Comparison of ENCODE assay signal across 8 cellular contexts in the genomic region with DNA sequence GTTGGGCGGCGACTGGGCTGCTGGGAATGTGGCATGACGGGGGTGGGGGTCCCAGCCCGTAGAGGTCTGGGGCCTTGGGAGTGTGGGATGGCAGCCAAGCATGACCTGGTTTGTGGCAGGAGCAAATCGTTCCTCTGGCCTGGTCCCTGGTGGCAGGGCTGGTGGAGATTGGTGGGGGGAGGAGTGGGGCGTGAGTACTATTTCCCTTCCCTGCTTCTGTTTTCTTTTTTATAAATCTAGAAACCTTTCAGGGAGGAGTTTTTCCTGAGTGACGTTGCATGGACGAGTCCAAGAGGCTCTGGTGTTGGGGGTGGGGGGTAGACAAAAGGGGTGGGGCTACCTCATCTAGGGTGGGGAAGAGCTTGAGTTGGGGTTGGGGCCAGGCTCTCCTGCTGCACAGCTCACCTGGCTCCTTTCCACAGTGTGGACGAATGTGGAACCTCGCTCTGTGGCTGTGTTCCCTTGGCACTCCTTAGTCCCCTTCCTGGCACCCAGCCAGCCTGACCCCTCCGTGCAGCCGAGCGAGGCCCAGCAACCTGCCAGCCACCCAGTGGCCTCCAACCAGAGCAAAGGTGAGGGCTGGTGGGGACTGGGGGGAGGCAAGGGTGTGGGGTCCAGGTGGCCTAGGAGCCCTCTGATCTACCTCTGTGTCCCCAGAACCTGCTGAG. TPM values are rescaled to one million over a fixed set of nuclear protein-coding genes. Genes with fewer than 3 reads are reported as not detected.
A peak's percentile ranks its signal among the peaks of the same experiment; 100 is the strongest.
DNase-seq lines count a peak whose midpoint lies in the region; ATAC-seq, FAIRE-seq and TF ChIP-seq lines count a peak whose summit lies in the region.

No MANE protein-coding gene starts in this region.

- no peaks in the 10 kb centered on the region; the same call in 1 of the 2 replicates for H4K20me1 ChIP-seq in GM12878 (ENCODE audit: control insufficient read depth, insufficient read depth)

- TF ChIP-seq CTCF in GM12878 (IDR thresholded peaks at IDR 0.05 in 2 of 3, conservative IDR thresholded peaks at IDR 0.05 in 1 of 3; ENCODE audit: control insufficient read depth in 2 of 3, extremely low read depth in 1 of 3, insufficient read depth in 1 of 3, low read depth in 3 of 3, low read length in 3 of 3) (no peak), uterus (IDR thresholded peaks at IDR 0.05) (no peak), omental fat pad (IDR thresholded peaks at IDR 0.05) (no peak)

- SMC1A ChIA-PET in GM12878 (lab: Charles Lee; ENCODE audit: uncharacterized antibody, unreplicated experiment): interaction anchor here (0.7 kb wide), 1 partner anchor 11 kb away, joined by 3 read pairs; no protein-coding TSS in a partner anchor

- peak overlapping the region; percentile 33 to 88 for H3K27ac Mint-ChIP-seq in activated naive CD4-positive, alpha-beta T cell treated with anti-CD3 and anti-CD28 coated beads, Interleukin-2, amount 50 U/mL, for 72 hours

- H3K36me3 ChIP-seq in GM12878 (ENCODE audit: control insufficient read depth in 2 of 2, insufficient read depth in 2 of 2, low read length in 1 of 2) (peaks cover 19 to 23% of the 10 kb centered on the region in 2 experiments), uterus (no peaks in the 10 kb centered on the region)

- H3K9me3 Mint-ChIP-seq in activated naive CD4-positive, alpha-beta T cell treated with anti-CD3 and anti-CD28 coated beads, Interleukin-2, amount 50 U/mL, for 72 hours: no peaks in the 10 kb centered on the region

- H3K9me3 ChIP-seq in GM12878 (replicated peaks; ENCODE audit: control insufficient read depth, insufficient read depth, low read length) (no peaks in the 10 kb centered on the region), uterus (no peaks in the 10 kb centered on the region)

- WGBS in GM12878 (ENCODE audit: insufficient coverage, insufficient replicate concordance, low lambda C conversion rate, missing lambda C conversion rate): 52% methylated on average over 13 of the region's 13 CpGs

- ATAC-seq in activated naive CD4-positive, alpha-beta T cell treated with anti-CD3 and anti-CD28 coated beads, Interleukin-2, amount 50 U/mL, for 72 hours: no peak
- ATAC-seq in GM12878 (no peak), HG02571 (IDR thresholded peaks at IDR 0.05; ENCODE audit: unreplicated experiment) (no peak), omental fat pad (ENCODE audit: low FRiP score) (no peak), HG02623 (IDR thresholded peaks at IDR 0.05; ENCODE audit: unreplicated experiment) (no peak)

- BruUV-seq in GM12878 (replicated peaks; lab: Mats Ljungman, UMichigan): no TSS peak

- POLR2A ChIA-PET in GM12878 (lab: Charles Lee): interaction anchor here (0.5 kb wide), 1 partner anchor 314 kb away, joined by 4 read pairs; no protein-coding TSS in a partner anchor

- no peak for TF ChIP-seq EP300 in GM12878 (IDR thresholded peaks at IDR 0.05; ENCODE audit: borderline replicate concordance in 1 of 2, control insufficient read depth in 1 of 2, low read depth in 2 of 2, low read length in 2 of 2)

- DNase-seq in activated naive CD4-positive, alpha-beta T cell treated with anti-CD3 and anti-CD28 coated beads, Interleukin-2, amount 50 U/mL, for 72 hours (ENCODE audit: low spot score in 2 of 2): no peak
- no peak for DNase-seq in activated naive CD4-positive, alpha-beta T cell treated with anti-CD3 and anti-CD28 coated beads, Interleukin-2, amount 50 U/mL, for 16 hours
- DNase-seq in GM12878 (ENCODE audit: low read depth, low spot score) (no peak), medulla oblongata (ENCODE audit: extremely low spot score) (peak; percentile 31), uterus (peak; percentile 58 to 63), omental fat pad (ENCODE audit: low spot score) (no peak)

- peaks cover 0 to 5% of the 10 kb centered on the region in 2 donors for H3K36me3 Mint-ChIP-seq in activated naive CD4-positive, alpha-beta T cell treated with anti-CD3 and anti-CD28 coated beads, Interleukin-2, amount 50 U/mL, for 72 hours

- H3K27ac ChIP-seq in GM12878 (ENCODE audit: control insufficient read depth, insufficient read depth): peak overlapping the region; percentile 71
- peak overlapping the region; percentile 91 to 97 for H3K27ac ChIP-seq in uterus

- H3K9ac ChIP-seq in GM12878 (ENCODE audit: control insufficient read depth, insufficient read depth, low read length): peak overlapping the region; percentile 57; the same call in 1 of the 2 replicates

- peak overlapping the region; percentile 96 for H3K4me2 ChIP-seq in GM12878 (ENCODE audit: control insufficient read depth, insufficient read depth)

- RAD21 ChIA-PET in GM12878 (lab: Charles Lee; ENCODE audit: unreplicated experiment): no interaction called here

- H3K27me3 ChIP-seq in GM12878 (replicated peaks in 1 of 2; ENCODE audit: control insufficient read depth in 2 of 2, insufficient read depth in 2 of 2, low read length in 1 of 2) (no peaks in the 10 kb centered on the region), uterus (no peaks in the 10 kb centered on the region)

- CTCF ChIA-PET in GM12878 (lab: Yijun Ruan, JAX): interaction anchor here (0.6 to 1.7 kb wide), 3 partner anchors 10 to 101 kb away, joined by 3 to 4 read pairs (median 4); no protein-coding TSS in a partner anchor

- no peak for FAIRE-seq in GM12878 (lab: Jason Lieb, UNC)

- TF ChIP-seq RAD21 in GM12878 (IDR thresholded peaks at IDR 0.05; ENCODE audit: insufficient read depth, low read depth, low read length): no peak

- no peak overlapping the region for H2AFZ ChIP-seq in GM12878 (ENCODE audit: control insufficient read depth, low read depth, low read length)

- H3K4me3 ChIP-seq in GM12878 (peak overlapping the region; percentile 96), uterus (peak overlapping the region in 1 of 2 donors; percentile 74)

- TF ChIP-seq POLR2A in GM12878 (IDR thresholded peaks at IDR 0.05; ENCODE audit: low read depth, low read length) (peak; percentile 23; the same call in 1 of the 2 replicates), uterus (IDR thresholded peaks at IDR 0.05) (peak in 1 of 2 donors; percentile 10)

- peaks cover 35% of the 10 kb centered on the region for H3K4me1 ChIP-seq in GM12878 (ENCODE audit: control insufficient read depth, insufficient read depth, low read length)
- peaks cover 6 to 38% of the 10 kb centered on the region in 2 donors for H3K4me1 ChIP-seq in uterus

- intact Hi-C loops in GM12878 (cut with micrococcal nuclease; ENCODE audit: unreplicated experiment) (no loop called here), uterus (cut with DNase I; ENCODE audit: low total_unique reads) (no loop called here)

- peaks cover 21% of the 10 kb centered on the region for H3K79me2 ChIP-seq in GM12878 (ENCODE audit: control insufficient read depth, insufficient read depth, low read length)

- in situ Hi-C loops in GM12878 (cut with MboI): no loop called here

RNA-seq across cellular contexts. Expression of gene PRR19, which starts 15.4 kb away (rescaled TPM):
- 1 to 10 TPM in 1 of 2 donors, under 1 TPM in 1; 0.93 to 1.6 TPM for total RNA-seq in activated naive CD4-positive, alpha-beta T cell treated with anti-CD3 and anti-CD28 coated beads, Interleukin-2, amount 50 U/mL, for 72 hours
- total RNA-seq in GM12878 (2013; cell fraction: nucleolus; rRNA removed): 0.19 TPM in 1 of 2 replicates, not detected in the other
- total RNA-seq in GM12878 (2014; rRNA removed): 0.73 and 0.82 TPM in 2 replicates
- total RNA-seq in GM12878 (2014; rRNA removed; fragmentation: Illumina TruSeq; extraction: Trizol): 0.18 and 0.31 TPM in 2 replicates
- total RNA-seq in GM12878 (2021): 0.80 and 1.4 TPM in 2 replicates
- polyA plus RNA-seq in GM12878 (2011; ENCODE audit: low read depth): 0.29 TPM
- polyA plus RNA-seq in GM12878 (2011; rRNA removed): 0.15 TPM in 1 of 2 replicates, not detected in the other
- polyA plus RNA-seq in GM12878 (2011; cell fraction: cytosol; rRNA removed): 0.50 and 0.55 TPM in 2 replicates
- 0.38 and 0.43 TPM in 2 replicates for polyA plus RNA-seq in GM12878 (2011; cell fraction: nucleus; rRNA removed)
- 0.38 and 0.49 TPM in 2 replicates for polyA plus RNA-seq in GM12878 (2012)
- 0.11 and 0.43 TPM in 2 replicates for polyA plus RNA-seq in GM12878 (2014; fragmentation: Illumina TruSeq; extraction: Trizol)
- polyA plus RNA-seq in GM12878 (2014; fragmentation: Nextera tagmentation; extraction: Ambion mirVana): under 1 TPM in 1 of 2 experiments, not detected in 1; 0.09 TPM
- 0.81 and 1.7 TPM in 2 replicates for polyA plus RNA-seq in GM12878 (2014; rRNA removed)
- polyA plus RNA-seq in GM12878 (2016; fragmentation: Nextera tagmentation; extraction: Ambion mirVana): 1 to 10 TPM; 1.1 to 1.7 TPM
- 0.21 and 0.37 TPM in 2 replicates for polyA minus RNA-seq in GM12878 (2011; rRNA and poly(A)+ RNA removed)
- not detected in 2 replicates for polyA minus RNA-seq in GM12878 (2011; cell fraction: cytosol; rRNA and poly(A)+ RNA removed)
- polyA minus RNA-seq in GM12878 (2011; cell fraction: nucleus; rRNA and poly(A)+ RNA removed): not detected in 2 replicates
- under 1 TPM in 1 of 4 donors, not detected in 3; 0.14 TPM for total RNA-seq in uterus
- under 1 TPM in 3 of 4 donors, not detected in 1; 0.31 to 0.93 (median 0.72) TPM for total RNA-seq in omental fat pad

RNA-seq across cellular contexts. Expression of gene PAFAH1B3, which starts 15.9 kb away (rescaled TPM):
- 10 to 100 TPM; 50.9 to 54.2 TPM for total RNA-seq in activated naive CD4-positive, alpha-beta T cell treated with anti-CD3 and anti-CD28 coated beads, Interleukin-2, amount 50 U/mL, for 72 hours
- 5.1 and 6.4 TPM in 2 replicates for total RNA-seq in GM12878 (2013; cell fraction: nucleolus; rRNA removed)
- 57.7 and 78.6 TPM in 2 replicates for total RNA-seq in GM12878 (2014; rRNA removed)
- 32.0 and 41.3 TPM in 2 replicates for total RNA-seq in GM12878 (2014; rRNA removed; fragmentation: Illumina TruSeq; extraction: Trizol)
- total RNA-seq in GM12878 (2021): 68.8 and 72.9 TPM in 2 replicates
- 20.5 TPM for polyA plus RNA-seq in GM12878 (2011; ENCODE audit: low read depth)
- 8.8 and 30.5 TPM in 2 replicates for polyA plus RNA-seq in GM12878 (2011; rRNA removed)
- 57.1 and 73.1 TPM in 2 replicates for polyA plus RNA-seq in GM12878 (2011; cell fraction: cytosol; rRNA removed)
- 43.1 and 44.9 TPM in 2 replicates for polyA plus RNA-seq in GM12878 (2011; cell fraction: nucleus; rRNA removed)
- polyA plus RNA-seq in GM12878 (2012): 29.8 and 33.2 TPM in 2 replicates
- polyA plus RNA-seq in GM12878 (2014; fragmentation: Illumina TruSeq; extraction: Trizol): 15.2 and 46.6 TPM in 2 replicates
- polyA plus RNA-seq in GM12878 (2014; fragmentation: Nextera tagmentation; extraction: Ambion mirVana): 10 to 100 TPM in 1 of 2 experiments, 1 to 10 TPM in 1; 6.2 to 23.1 TPM
- 56.1 and 66.2 TPM in 2 replicates for polyA plus RNA-seq in GM12878 (2014; rRNA removed)
- 10 to 100 TPM; 77.7 to 79.6 TPM for polyA plus RNA-seq in GM12878 (2016; fragmentation: Nextera tagmentation; extraction: Ambion mirVana)
- polyA minus RNA-seq in GM12878 (2011; rRNA and poly(A)+ RNA removed): 18.4 and 30.6 TPM in 2 replicates
- polyA minus RNA-seq in GM12878 (2011; cell fraction: cytosol; rRNA and poly(A)+ RNA removed): 14.2 and 19.0 TPM in 2 replicates
- polyA minus RNA-seq in GM12878 (2011; cell fraction: nucleus; rRNA and poly(A)+ RNA removed): 8.0 and 13.3 TPM in 2 replicates
- 10 to 100 TPM in 2 of 4 donors, 1 to 10 TPM in 1, not detected in 1; 5.6 to 35.0 (median 19.4) TPM for total RNA-seq in uterus
- 10 to 100 TPM in 2 of 4 donors, 1 to 10 TPM in 2; 2.7 to 14.1 (median 8.6) TPM for total RNA-seq in omental fat pad

RNA-seq across cellular contexts. Expression of gene CIC, which starts 17.4 kb away (rescaled TPM):
- total RNA-seq in activated naive CD4-positive, alpha-beta T cell treated with anti-CD3 and anti-CD28 coated beads, Interleukin-2, amount 50 U/mL, for 72 hours: 10 to 100 TPM; 87.7 to 90.6 TPM
- total RNA-seq in GM12878 (2013; cell fraction: nucleolus; rRNA removed): 33.3 and 49.5 TPM in 2 replicates
- total RNA-seq in GM12878 (2014; rRNA removed): 8.0 and 9.5 TPM in 2 replicates
- total RNA-seq in GM12878 (2014; rRNA removed; fragmentation: Illumina TruSeq; extraction: Trizol): 4.3 and 6.5 TPM in 2 replicates
- total RNA-seq in GM12878 (2021): 47.3 and 50.6 TPM in 2 replicates
- 9.5 TPM for polyA plus RNA-seq in GM12878 (2011; ENCODE audit: low read depth)
- 2.4 and 3.8 TPM in 2 replicates for polyA plus RNA-seq in GM12878 (2011; rRNA removed)
- 6.7 and 9.9 TPM in 2 replicates for polyA plus RNA-seq in GM12878 (2011; cell fraction: cytosol; rRNA removed)
- 76.7 and 94.7 TPM in 2 replicates for polyA plus RNA-seq in GM12878 (2011; cell fraction: nucleus; rRNA removed)
- 29.1 and 30.8 TPM in 2 replicates for polyA plus RNA-seq in GM12878 (2012)
- 1.7 and 7.4 TPM in 2 replicates for polyA plus RNA-seq in GM12878 (2014; fragmentation: Illumina TruSeq; extraction: Trizol)
- polyA plus RNA-seq in GM12878 (2014; fragmentation: Nextera tagmentation; extraction: Ambion mirVana): under 1 TPM; 0.18 to 0.24 TPM
- 24.0 and 27.7 TPM in 2 replicates for polyA plus RNA-seq in GM12878 (2014; rRNA removed)
- polyA plus RNA-seq in GM12878 (2016; fragmentation: Nextera tagmentation; extraction: Ambion mirVana): 1 to 10 TPM; 6.9 to 8.1 TPM
- 2.1 and 9.8 TPM in 2 replicates for polyA minus RNA-seq in GM12878 (2011; rRNA and poly(A)+ RNA removed)
- polyA minus RNA-seq in GM12878 (2011; cell fraction: cytosol; rRNA and poly(A)+ RNA removed): 10.2 and 11.2 TPM in 2 replicates
- polyA minus RNA-seq in GM12878 (2011; cell fraction: nucleus; rRNA and poly(A)+ RNA removed): 13.1 and 24.6 TPM in 2 replicates
- total RNA-seq in uterus: 100 to 1,000 TPM in 1 of 4 donors, 10 to 100 TPM in 3; 28.7 to 155 (median 47.4) TPM
- total RNA-seq in omental fat pad: 10 to 100 TPM; 15.7 to 26.3 (median 21.0) TPM

RNA-seq across cellular contexts. Expression of gene TMEM145, which starts 26.6 kb away (rescaled TPM):
- total RNA-seq in activated naive CD4-positive, alpha-beta T cell treated with anti-CD3 and anti-CD28 coated beads, Interleukin-2, amount 50 U/mL, for 72 hours: 1 to 10 TPM in 1 of 2 donors, under 1 TPM in 1; 0.16 to 1.8 TPM
- total RNA-seq in GM12878 (2013; cell fraction: nucleolus; rRNA removed): 0.84 and 0.93 TPM in 2 replicates
- total RNA-seq in GM12878 (2014; rRNA removed) (0.11 TPM in 1 of 2 replicates, not detected in the other), GM12878 (2014; rRNA removed; fragmentation: Illumina TruSeq; extraction: Trizol) (0.04 and 0.09 TPM in 2 replicates), GM12878 (2021) (0.48 and 0.97 TPM in 2 replicates), uterus (under 1 TPM in 1 of 4 donors, not detected in 3; 0.69 TPM), omental fat pad (1 to 10 TPM in 1 of 4 donors, under 1 TPM in 1, not detected in 2; 0.24 to 1.9 TPM)
- 0.55 TPM for polyA plus RNA-seq in GM12878 (2011; ENCODE audit: low read depth)
- polyA plus RNA-seq in GM12878 (2011; rRNA removed) (0.09 and 0.45 TPM in 2 replicates), GM12878 (2014; fragmentation: Illumina TruSeq; extraction: Trizol) (0.09 and 0.14 TPM in 2 replicates), GM12878 (2014; fragmentation: Nextera tagmentation; extraction: Ambion mirVana) (not detected), GM12878 (2014; rRNA removed) (0.20 and 1.0 TPM in 2 replicates), GM12878 (2016; fragmentation: Nextera tagmentation; extraction: Ambion mirVana) (not detected)
- polyA plus RNA-seq in GM12878 (2011; cell fraction: cytosol; rRNA removed): 0.21 and 0.53 TPM in 2 replicates
- polyA plus RNA-seq in GM12878 (2011; cell fraction: nucleus; rRNA removed): 3.6 and 4.1 TPM in 2 replicates
- 1.2 and 2.1 TPM in 2 replicates for polyA plus RNA-seq in GM12878 (2012)
- 0.26 and 3.4 TPM in 2 replicates for polyA minus RNA-seq in GM12878 (2011; rRNA and poly(A)+ RNA removed)
- polyA minus RNA-seq in GM12878 (2011; cell fraction: cytosol; rRNA and poly(A)+ RNA removed): not detected in 2 replicates
- 1.9 and 2.6 TPM in 2 replicates for polyA minus RNA-seq in GM12878 (2011; cell fraction: nucleus; rRNA and poly(A)+ RNA removed)

RNA-seq across cellular contexts. Expression of gene ERF, which starts 31.6 kb away (rescaled TPM):
- total RNA-seq in activated naive CD4-positive, alpha-beta T cell treated with anti-CD3 and anti-CD28 coated beads, Interleukin-2, amount 50 U/mL, for 72 hours: 10 to 100 TPM; 48.8 to 67.8 TPM
- 29.9 and 31.1 TPM in 2 replicates for total RNA-seq in GM12878 (2013; cell fraction: nucleolus; rRNA removed)
- total RNA-seq in GM12878 (2014; rRNA removed) (15.9 and 22.2 TPM in 2 replicates), GM12878 (2014; rRNA removed; fragmentation: Illumina TruSeq; extraction: Trizol) (12.1 and 12.8 TPM in 2 replicates), GM12878 (2021) (51.8 and 56.3 TPM in 2 replicates), uterus (100 to 1,000 TPM in 1 of 4 donors, 10 to 100 TPM in 3; 14.1 to 141 (median 42.9) TPM), omental fat pad (10 to 100 TPM; 21.2 to 52.8 (median 34.8) TPM)
- 3.6 TPM for polyA plus RNA-seq in GM12878 (2011; ENCODE audit: low read depth)
- polyA plus RNA-seq in GM12878 (2011; rRNA removed) (15.1 and 34.5 TPM in 2 replicates), GM12878 (2014; fragmentation: Illumina TruSeq; extraction: Trizol) (4.9 and 17.8 TPM in 2 replicates), GM12878 (2014; fragmentation: Nextera tagmentation; extraction: Ambion mirVana) (under 1 TPM; 0.02 to 0.04 TPM), GM12878 (2014; rRNA removed) (33.0 and 40.2 TPM in 2 replicates), GM12878 (2016; fragmentation: Nextera tagmentation; extraction: Ambion mirVana) (1 to 10 TPM; 8.3 to 8.9 TPM)
- 23.3 and 39.9 TPM in 2 replicates for polyA plus RNA-seq in GM12878 (2011; cell fraction: cytosol; rRNA removed)
- polyA plus RNA-seq in GM12878 (2011; cell fraction: nucleus; rRNA removed): 164 and 188 TPM in 2 replicates
- polyA plus RNA-seq in GM12878 (2012): 21.7 and 22.0 TPM in 2 replicates
- polyA minus RNA-seq in GM12878 (2011; rRNA and poly(A)+ RNA removed): 27.0 and 49.3 TPM in 2 replicates
- 19.8 and 25.4 TPM in 2 replicates for polyA minus RNA-seq in GM12878 (2011; cell fraction: cytosol; rRNA and poly(A)+ RNA removed)
- polyA minus RNA-seq in GM12878 (2011; cell fraction: nucleus; rRNA and poly(A)+ RNA removed): 34.6 and 45.5 TPM in 2 replicates

Comparison
In these comparisons a context has a peak if more than half of its experiments do, and no peak if none do; other contexts are left out.
1. DNase-seq: peak in medulla oblongata (single experiment) and uterus (2 of 2); none in activated naive CD4-positive, alpha-beta T cell treated with anti-CD3 and anti-CD28 coated beads, Interleukin-2, amount 50 U/mL, for 72 hours (0 of 2), activated naive CD4-positive, alpha-beta T cell treated with anti-CD3 and anti-CD28 coated beads, Interleukin-2, amount 50 U/mL, for 16 hours (single experiment), GM12878 (single experiment) and omental fat pad (single experiment).